ENCODE assay signal across 8 cellular contexts in the genomic region with DNA sequence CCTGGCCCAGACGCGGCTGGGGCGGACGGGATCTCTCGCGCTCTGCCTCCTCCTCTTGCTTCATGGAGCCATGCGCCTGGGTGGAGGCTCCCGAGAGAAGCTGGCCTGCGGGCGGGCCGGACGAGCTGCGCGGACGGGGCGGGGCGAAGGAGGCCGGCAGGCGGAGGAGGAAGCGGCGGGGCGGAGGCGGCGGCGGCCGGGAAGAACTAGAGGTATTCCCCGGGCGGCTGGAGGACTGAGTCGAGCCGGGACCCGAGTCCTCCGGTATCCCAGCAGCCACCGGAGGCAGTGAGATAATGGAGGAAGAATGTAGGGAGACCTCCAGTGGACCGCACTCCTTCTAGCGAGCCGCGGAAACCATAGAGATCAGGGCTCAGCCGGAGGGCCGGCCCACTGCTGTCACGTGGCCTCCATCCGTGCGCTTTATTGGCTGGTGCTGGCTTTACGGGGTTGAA. TPM values are rescaled to one million over a fixed set of nuclear protein-coding genes. Genes with fewer than 3 reads are reported as not detected.
DNase-seq lines count a peak whose midpoint lies in the region; ATAC-seq and TF ChIP-seq lines count a peak whose summit lies in the region.
"Not testable (repeated sequence)": the region's sequence is repeated elsewhere in the genome, so short reads cannot be mapped to it uniquely, and the experiment has no call there.

No MANE protein-coding gene starts in this region.

- not testable (repeated sequence) for H3K4me1 ChIP-seq in smooth muscle cell (ENCODE audit: low read depth)

- under 1% methylated on average over 42 of the region's 43 CpGs for WGBS in smooth muscle cell (ENCODE audit: low lambda C conversion rate)

- ATAC-seq in GM19023 (IDR thresholded peaks at IDR 0.05; ENCODE audit: unreplicated experiment) = peak; percentile 87
- peak; percentile 86 for ATAC-seq in HG03175 (IDR thresholded peaks at IDR 0.05; ENCODE audit: unreplicated experiment)

- H3K9ac ChIP-seq in smooth muscle cell (ENCODE audit: low read depth) = peak overlapping the region; percentile 94

- not testable (repeated sequence) for H2AFZ ChIP-seq in smooth muscle cell (ENCODE audit: low read depth)

- H3K27me3 ChIP-seq in smooth muscle cell (ENCODE audit: low read depth) = not testable (repeated sequence)

- DNase-seq in AG08396 (ENCODE audit: low spot score) (peak; percentile 74), NCI-H2227 (lab: John Stamatoyannopoulos, UW; ENCODE audit: unreplicated experiment) (peak; percentile 97), caudate nucleus (lab: John Stamatoyannopoulos, UW) (peak in 59 of 61 donors; percentile 20 to 95 (median 84)), inferior parietal cortex (ENCODE audit: extremely low spot score) (peak; percentile 80), smooth muscle cell (lab: John Stamatoyannopoulos, UW; ENCODE audit: unreplicated experiment) (peak; percentile 63)
- DNase-seq in activated CD4-positive, CD25-positive, alpha-beta regulatory T cell (lab: John Stamatoyannopoulos, UW) = peak; percentile 37 to 55 (median 48)

- peak overlapping the region; percentile 76 for H3K4me2 ChIP-seq in smooth muscle cell

- H3K4me3 ChIP-seq in smooth muscle cell = peak overlapping the region; percentile 78

- peaks cover 27% of the 10 kb centered on the region for H4K20me1 ChIP-seq in smooth muscle cell (ENCODE audit: low read depth)

- H3F3A ChIP-seq in smooth muscle cell (ENCODE audit: low read depth) = not testable (repeated sequence)

- H3K9me3 ChIP-seq in smooth muscle cell (replicated peaks; ENCODE audit: low read depth) = not testable (repeated sequence)

- not testable (repeated sequence) for H3K36me3 ChIP-seq in smooth muscle cell (ENCODE audit: low read depth)

- H3K79me2 ChIP-seq in smooth muscle cell (ENCODE audit: low read depth) = peaks cover 30% of the 10 kb centered on the region

- TF ChIP-seq CTCF in smooth muscle cell (IDR thresholded peaks at IDR 0.05; ENCODE audit: borderline replicate concordance, insufficient read depth, poor library complexity, severe bottlenecking) = not testable (repeated sequence)

- H3K27ac ChIP-seq in caudate nucleus (ENCODE audit: low read depth, low read length) (peak overlapping the region; percentile 52), smooth muscle cell (ENCODE audit: low read depth) (peak overlapping the region; percentile 89)

RNA-seq across cellular contexts. Expression of a gene that starts 15.3 kb away (rescaled TPM):
- total RNA-seq in smooth muscle cell = 1.7 and 1.9 TPM in 2 replicates
- polyA plus RNA-seq in smooth muscle cell = 0.18 and 0.50 TPM in 2 replicates

Comparison
In these comparisons a context has a peak if more than half of its experiments do, and no peak if none do; other contexts are left out.
1. Peak in every context shown above with its lines: DNase-seq, ATAC-seq, H3K4me3 ChIP-seq and H3K27ac ChIP-seq.